Comparison of ENCODE assay signal across 1 cellular context in the genomic region with DNA sequence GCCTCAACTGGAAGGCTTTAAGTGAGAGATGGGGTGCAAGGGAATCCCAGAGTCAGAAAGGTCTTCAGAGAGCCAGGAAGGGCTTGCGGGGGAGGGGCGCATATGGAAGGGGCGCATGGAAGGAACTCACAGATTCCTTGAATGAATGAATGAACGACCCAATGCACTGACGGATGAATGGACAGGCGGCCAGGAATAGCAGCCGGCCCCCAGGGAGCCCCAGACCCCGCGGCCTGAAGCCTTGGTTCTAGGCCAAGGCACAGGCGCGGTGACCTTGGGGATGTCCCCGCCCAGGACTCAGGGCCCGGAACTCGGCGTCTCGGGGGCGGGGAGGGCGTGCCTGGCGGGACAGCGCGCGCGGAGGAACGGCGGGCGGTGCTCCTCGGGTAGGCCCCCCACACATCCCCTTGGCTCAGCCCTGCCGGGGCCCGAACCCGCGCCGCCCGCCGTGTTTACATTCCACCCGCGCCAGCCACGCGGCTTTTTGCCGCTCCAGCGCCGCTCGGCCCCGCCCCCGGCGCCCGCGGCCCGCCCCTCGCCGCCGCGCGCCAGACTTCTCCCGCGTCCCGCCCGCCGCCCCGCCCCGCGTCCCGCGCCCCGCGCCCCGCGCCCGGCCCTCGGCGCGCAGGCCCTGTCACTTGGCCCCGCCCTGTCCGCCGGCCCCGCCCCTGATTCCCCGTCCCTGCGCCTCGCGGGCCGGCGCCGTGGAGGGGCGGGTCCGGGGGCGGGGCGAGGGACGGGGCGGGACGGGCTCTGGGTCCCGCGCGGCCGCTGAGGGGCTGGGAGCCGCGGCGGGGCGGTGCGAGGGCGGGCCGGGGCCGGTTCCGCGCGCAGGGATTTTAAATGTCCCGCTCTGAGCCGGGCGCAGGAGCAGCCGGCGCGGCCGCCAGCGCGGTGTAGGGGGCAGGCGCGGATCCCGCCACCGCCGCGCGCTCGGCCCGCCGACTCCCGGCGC.
A peak's percentile ranks its signal among the peaks of the same experiment; 100 is the strongest.
TF ChIP-seq lines count a peak whose summit lies in the region.

TSS of gene CCNE1 (plus strand) at position 867 of the 955 bp plus-strand sequence. CDS start 565 bp downstream, outside the sequence.

TF ChIP-seq in HepG2, 621 proteins besides CTCF, POLR2A, EP300 and RAD21 (continued from another document and continues in another):
- no peak for TF ChIP-seq CHD4 (IDR thresholded peaks at IDR 0.05; ENCODE audit: borderline replicate concordance, low read length)
- no peak for TF ChIP-seq PAF1 (CRISPR knock-in tag; IDR thresholded peaks at IDR 0.05)
- no peak for TF ChIP-seq AHR (CRISPR knock-in tag; IDR thresholded peaks at IDR 0.05)
- TF ChIP-seq ZNF781 (CRISPR knock-in tag; IDR thresholded peaks at IDR 0.05; ENCODE audit: borderline replicate concordance, not compliant biosample characterization) = no peak
- TF ChIP-seq THYN1 (CRISPR knock-in tag; IDR thresholded peaks at IDR 0.05; ENCODE audit: borderline replicate concordance, low read depth) = no peak
- TF ChIP-seq SP5 (CRISPR knock-in tag; IDR thresholded peaks at IDR 0.05; ENCODE audit: borderline replicate concordance, low read depth) = 0 out of 2 replicates have a peak, but pooled peaks have one; percentile 2
- no peak for TF ChIP-seq LRRFIP1 (CRISPR knock-in tag; conservative IDR thresholded peaks at IDR 0.05)
- TF ChIP-seq, protein P1, sequence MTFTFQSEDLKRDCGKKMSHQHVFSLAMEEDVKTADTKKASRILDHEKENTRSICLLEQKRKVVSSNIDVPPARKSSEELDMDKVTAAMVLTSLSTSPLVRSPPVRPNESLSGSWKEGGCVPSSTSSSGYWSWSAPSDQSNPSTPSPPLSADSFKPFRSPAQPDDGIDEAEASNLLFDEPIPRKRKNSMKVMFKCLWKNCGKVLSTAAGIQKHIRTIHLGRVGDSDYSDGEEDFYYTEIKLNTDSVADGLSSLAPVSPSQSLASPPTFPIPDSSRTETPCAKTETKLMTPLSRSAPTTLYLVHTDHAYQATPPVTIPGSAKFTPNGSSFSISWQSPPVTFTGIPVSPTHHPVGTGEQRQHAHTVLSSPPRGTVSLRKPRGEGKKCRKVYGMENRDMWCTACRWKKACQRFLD (CRISPR knock-in tag; IDR thresholded peaks at IDR 0.05; ENCODE audit: borderline replicate concordance) = 0 out of 2 replicates have a peak, but pooled peaks have one; percentile 39
- no peak for TF ChIP-seq KDM6A (CRISPR knock-in tag; IDR thresholded peaks at IDR 0.05; ENCODE audit: low read depth)
- TF ChIP-seq, protein P2, sequence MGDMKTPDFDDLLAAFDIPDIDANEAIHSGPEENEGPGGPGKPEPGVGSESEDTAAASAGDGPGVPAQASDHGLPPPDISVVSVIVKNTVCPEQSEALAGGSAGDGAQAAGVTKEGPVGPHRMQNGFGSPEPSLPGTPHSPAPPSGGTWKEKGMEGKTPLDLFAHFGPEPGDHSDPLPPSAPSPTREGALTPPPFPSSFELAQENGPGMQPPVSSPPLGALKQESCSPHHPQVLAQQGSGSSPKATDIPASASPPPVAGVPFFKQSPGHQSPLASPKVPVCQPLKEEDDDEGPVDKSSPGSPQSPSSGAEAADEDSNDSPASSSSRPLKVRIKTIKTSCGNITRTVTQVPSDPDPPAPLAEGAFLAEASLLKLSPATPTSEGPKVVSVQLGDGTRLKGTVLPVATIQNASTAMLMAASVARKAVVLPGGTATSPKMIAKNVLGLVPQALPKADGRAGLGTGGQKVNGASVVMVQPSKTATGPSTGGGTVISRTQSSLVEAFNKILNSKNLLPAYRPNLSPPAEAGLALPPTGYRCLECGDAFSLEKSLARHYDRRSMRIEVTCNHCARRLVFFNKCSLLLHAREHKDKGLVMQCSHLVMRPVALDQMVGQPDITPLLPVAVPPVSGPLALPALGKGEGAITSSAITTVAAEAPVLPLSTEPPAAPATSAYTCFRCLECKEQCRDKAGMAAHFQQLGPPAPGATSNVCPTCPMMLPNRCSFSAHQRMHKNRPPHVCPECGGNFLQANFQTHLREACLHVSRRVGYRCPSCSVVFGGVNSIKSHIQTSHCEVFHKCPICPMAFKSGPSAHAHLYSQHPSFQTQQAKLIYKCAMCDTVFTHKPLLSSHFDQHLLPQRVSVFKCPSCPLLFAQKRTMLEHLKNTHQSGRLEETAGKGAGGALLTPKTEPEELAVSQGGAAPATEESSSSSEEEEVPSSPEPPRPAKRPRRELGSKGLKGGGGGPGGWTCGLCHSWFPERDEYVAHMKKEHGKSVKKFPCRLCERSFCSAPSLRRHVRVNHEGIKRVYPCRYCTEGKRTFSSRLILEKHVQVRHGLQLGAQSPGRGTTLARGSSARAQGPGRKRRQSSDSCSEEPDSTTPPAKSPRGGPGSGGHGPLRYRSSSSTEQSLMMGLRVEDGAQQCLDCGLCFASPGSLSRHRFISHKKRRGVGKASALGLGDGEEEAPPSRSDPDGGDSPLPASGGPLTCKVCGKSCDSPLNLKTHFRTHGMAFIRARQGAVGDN (CRISPR knock-in tag; IDR thresholded peaks at IDR 0.05) = peak; percentile 63
- 0 out of 2 replicates have a peak, but pooled peaks have one; percentile 31 for TF ChIP-seq ZNF230 (CRISPR knock-in tag; IDR thresholded peaks at IDR 0.05)
- TF ChIP-seq GTF2F1 (IDR thresholded peaks at IDR 0.05; ENCODE audit: low read length) = no peak
- no peak for TF ChIP-seq FOXO4 (CRISPR knock-in tag; conservative IDR thresholded peaks at IDR 0.05)
- no peak for TF ChIP-seq TAF15 (IDR thresholded peaks at IDR 0.05; ENCODE audit: low read depth, low read length, poor library complexity, severe bottlenecking)
- no peak for TF ChIP-seq ZNF83 (CRISPR knock-in tag; IDR thresholded peaks at IDR 0.05; ENCODE audit: borderline replicate concordance)
- no peak for TF ChIP-seq ZC3H13 (CRISPR knock-in tag; IDR thresholded peaks at IDR 0.05)
- TF ChIP-seq HBP1 (CRISPR knock-in tag; IDR thresholded peaks at IDR 0.05; ENCODE audit: low read depth) = no peak
- TF ChIP-seq ZNF616 (CRISPR knock-in tag; IDR thresholded peaks at IDR 0.05; ENCODE audit: low read depth) = no peak
- no peak for TF ChIP-seq ZNF337 (CRISPR knock-in tag; IDR thresholded peaks at IDR 0.05; ENCODE audit: borderline replicate concordance, low read depth)
- TF ChIP-seq ZNF281 (CRISPR knock-in tag; IDR thresholded peaks at IDR 0.05; ENCODE audit: borderline replicate concordance) = peak; percentile 76
- no peak for TF ChIP-seq ZNF737 (CRISPR knock-in tag; IDR thresholded peaks at IDR 0.05; ENCODE audit: borderline replicate concordance)
- 0 out of 2 replicates have a peak, but pooled peaks have one; percentile 38 for TF ChIP-seq PHF21A (CRISPR knock-in tag; IDR thresholded peaks at IDR 0.05)
- no peak for TF ChIP-seq ZBTB7B (CRISPR knock-in tag; IDR thresholded peaks at IDR 0.05)
- no peak for TF ChIP-seq ZNF10 (CRISPR knock-in tag; IDR thresholded peaks at IDR 0.05; ENCODE audit: borderline replicate concordance, low read depth)
- peak; percentile 54 for TF ChIP-seq YEATS4 (CRISPR knock-in tag; IDR thresholded peaks at IDR 0.05; ENCODE audit: borderline replicate concordance)
- TF ChIP-seq, protein P3, sequence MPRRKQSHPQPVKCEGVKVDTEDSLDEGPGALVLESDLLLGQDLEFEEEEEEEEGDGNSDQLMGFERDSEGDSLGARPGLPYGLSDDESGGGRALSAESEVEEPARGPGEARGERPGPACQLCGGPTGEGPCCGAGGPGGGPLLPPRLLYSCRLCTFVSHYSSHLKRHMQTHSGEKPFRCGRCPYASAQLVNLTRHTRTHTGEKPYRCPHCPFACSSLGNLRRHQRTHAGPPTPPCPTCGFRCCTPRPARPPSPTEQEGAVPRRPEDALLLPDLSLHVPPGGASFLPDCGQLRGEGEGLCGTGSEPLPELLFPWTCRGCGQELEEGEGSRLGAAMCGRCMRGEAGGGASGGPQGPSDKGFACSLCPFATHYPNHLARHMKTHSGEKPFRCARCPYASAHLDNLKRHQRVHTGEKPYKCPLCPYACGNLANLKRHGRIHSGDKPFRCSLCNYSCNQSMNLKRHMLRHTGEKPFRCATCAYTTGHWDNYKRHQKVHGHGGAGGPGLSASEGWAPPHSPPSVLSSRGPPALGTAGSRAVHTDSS (CRISPR knock-in tag; conservative IDR thresholded peaks at IDR 0.05) = no peak
- no peak for TF ChIP-seq ZNF790 (CRISPR knock-in tag; IDR thresholded peaks at IDR 0.05; ENCODE audit: borderline replicate concordance)
- no peak for TF ChIP-seq ZNF710 (CRISPR knock-in tag; IDR thresholded peaks at IDR 0.05; ENCODE audit: borderline replicate concordance)
- TF ChIP-seq SRF (IDR thresholded peaks at IDR 0.05; ENCODE audit: low read depth, low read length) = no peak
- no peak for TF ChIP-seq ZNF615 (CRISPR knock-in tag; IDR thresholded peaks at IDR 0.05; ENCODE audit: borderline replicate concordance)
- no peak for TF ChIP-seq BRD4 (CRISPR knock-in tag; IDR thresholded peaks at IDR 0.05)
- TF ChIP-seq HIVEP1 (CRISPR knock-in tag; IDR thresholded peaks at IDR 0.05) = no peak
- TF ChIP-seq ZNF20 (CRISPR knock-in tag; IDR thresholded peaks at IDR 0.05) = no peak
- no peak for TF ChIP-seq SNRNP70 (IDR thresholded peaks at IDR 0.05; ENCODE audit: low read depth, low read length)
